In the genomic region with DNA sequence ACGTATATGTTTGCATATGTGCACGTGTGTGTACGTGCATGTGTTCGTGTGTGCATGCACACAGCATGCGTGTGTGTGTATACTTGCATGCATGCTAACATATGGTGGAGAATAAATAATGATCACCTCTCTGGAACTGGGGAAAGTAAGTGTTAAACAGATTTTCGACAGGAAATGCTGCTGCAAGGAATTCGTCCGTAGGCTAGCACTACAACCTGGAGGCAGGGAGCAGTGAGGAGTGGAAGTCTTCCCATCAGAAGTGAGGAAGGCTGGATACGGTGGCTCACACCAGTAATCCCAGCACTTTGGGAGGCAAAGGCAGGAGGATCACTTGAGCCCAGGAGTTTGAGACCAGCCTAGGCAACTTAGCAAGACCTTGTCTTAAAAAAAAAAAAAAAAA, we compare ENCODE assay signal across 14 cellular contexts.
"Had no signal": no experiment of that assay in that cellular context is flagged by ENCODE, and none has a peak within 500 bp of the region (broad histone marks: within the 10 kb centered on the region; RNA-seq: fewer than 3 reads in every experiment).

No MANE protein-coding gene starts in this region.

- H3K27me3 Mint-ChIP-seq: naive thymus-derived CD8-positive, alpha-beta T cell had no signal

- DNase-seq: activated CD4-positive, alpha-beta memory T cell treated with anti-CD3 and anti-CD28 coated beads, Interleukin-2, amount 10 ng/mL, durations not matched to agents 7 days and 5 days; activated naive CD4-positive, alpha-beta T cell treated with Interleukin-2 at 50 U/mL for 16 hours; central memory CD4-positive, alpha-beta T cell; left colon; naive thymus-derived CD8-positive, alpha-beta T cell; stimulated activated CD4-positive, alpha-beta T cell treated with anti-CD3 and anti-CD28 coated beads, Interleukin-1b, Interleukin-23, amount 100 ng/mL, for 48 hours; T-helper 1 cell; transverse colon had no signal

- H3K27ac Mint-ChIP-seq: activated CD4-positive, alpha-beta memory T cell treated with anti-CD3 and anti-CD28 coated beads, Interleukin-2, amount 10 ng/mL, durations not matched to agents 7 days and 5 days; activated T-helper 1 cell treated with anti-CD3 and anti-CD28 coated beads, Interleukin-12 subunit alpha, Interleukin-12 subunit beta, Interleukin-2, Interleukin-4 antibody, amounts not matched to agents 30 ng/mL and 10 ng/mL and 1 ng/mL, durations not matched to agents 14 hours and 24 hours and 36 hours; stimulated activated memory B cell treated with anti-CD40 and anti-IgM and Interleukin-4, amounts not matched to agents 10 μg/mL and 1 μg/mL and 100 μg/mL, for 72 hours had no signal

- H3K9me3 Mint-ChIP-seq: activated CD4-positive, alpha-beta memory T cell treated with anti-CD3 and anti-CD28 coated beads, Interleukin-2, amount 10 ng/mL, durations not matched to agents 7 days and 5 days; activated T-helper 1 cell treated with anti-CD3 and anti-CD28 coated beads, Interleukin-12 subunit alpha, Interleukin-12 subunit beta, Interleukin-2, Interleukin-4 antibody, amounts not matched to agents 30 ng/mL and 10 ng/mL and 1 ng/mL, durations not matched to agents 14 hours and 24 hours and 36 hours; naive thymus-derived CD8-positive, alpha-beta T cell; stimulated activated memory B cell treated with anti-CD40 and anti-IgM and Interleukin-4, amounts not matched to agents 10 μg/mL and 1 μg/mL and 100 μg/mL, for 72 hours had no signal

- H3K36me3 Mint-ChIP-seq: stimulated activated memory B cell treated with anti-CD40 and anti-IgM and Interleukin-4, amounts not matched to agents 10 μg/mL and 1 μg/mL and 100 μg/mL, for 72 hours had no signal

- ATAC-seq: esophagus mucosa; left colon; mucosa of descending colon; naive thymus-derived CD8-positive, alpha-beta T cell; psoas muscle; sciatic nerve; stimulated activated memory B cell treated with anti-CD40 and anti-IgM and Interleukin-4, amounts not matched to agents 10 μg/mL and 1 μg/mL and 100 μg/mL, for 72 hours had no signal

- H3K4me3 Mint-ChIP-seq: activated CD4-positive, alpha-beta memory T cell treated with anti-CD3 and anti-CD28 coated beads, Interleukin-2, amount 10 ng/mL, durations not matched to agents 7 days and 5 days; activated T-helper 1 cell treated with anti-CD3 and anti-CD28 coated beads, Interleukin-12 subunit alpha, Interleukin-12 subunit beta, Interleukin-2, Interleukin-4 antibody, amounts not matched to agents 30 ng/mL and 10 ng/mL and 1 ng/mL, durations not matched to agents 14 hours and 24 hours and 36 hours; naive thymus-derived CD8-positive, alpha-beta T cell; stimulated activated memory B cell treated with anti-CD40 and anti-IgM and Interleukin-4, amounts not matched to agents 10 μg/mL and 1 μg/mL and 100 μg/mL, for 72 hours had no signal
